In the genomic region with DNA sequence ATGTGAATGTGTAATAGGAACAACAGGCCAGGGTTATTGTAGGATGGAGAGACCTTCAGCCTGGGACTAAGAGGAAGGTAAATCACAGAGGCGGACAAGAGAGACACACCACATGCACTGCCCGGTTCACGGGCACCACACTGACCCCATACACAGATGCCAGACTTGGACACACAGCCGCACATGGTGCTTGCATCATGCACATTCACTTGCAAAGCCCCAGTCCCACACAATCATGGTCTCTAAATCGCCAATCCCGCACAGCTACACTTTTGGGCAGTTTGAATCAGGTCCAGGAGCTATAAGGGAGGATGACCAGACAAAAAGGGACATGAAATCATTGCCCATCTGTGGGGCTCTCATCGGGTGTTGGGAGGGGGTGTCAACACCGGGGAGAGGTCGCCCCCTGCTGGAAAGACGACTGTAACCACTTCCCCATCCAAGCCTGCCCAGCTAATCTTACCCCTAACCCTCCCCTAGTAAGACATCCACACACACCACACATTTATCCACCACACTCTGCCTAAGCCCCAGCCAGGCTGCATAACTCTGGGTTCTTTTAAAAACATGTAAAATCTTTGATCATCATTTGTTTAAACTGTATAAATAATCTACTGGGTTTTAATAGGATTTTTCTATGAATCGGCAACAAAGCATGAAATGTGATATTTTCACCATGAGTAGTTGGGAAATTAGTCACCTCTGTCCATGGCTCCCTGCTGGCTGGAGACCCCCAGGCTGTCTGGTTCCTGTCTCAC, we compare ENCODE assay signal across 9 cellular contexts. TPM values are rescaled to one million over a fixed set of nuclear protein-coding genes. Genes with fewer than 3 reads are reported as not detected.
DNase-seq lines count a peak whose midpoint lies in the region; ATAC-seq, FAIRE-seq and TF ChIP-seq lines count a peak whose summit lies in the region.
"Had no signal": no experiment of that assay in that cellular context is flagged by ENCODE, and none has a peak within 500 bp of the region (broad histone marks: within the 10 kb centered on the region; RNA-seq: fewer than 3 reads in every experiment).

No MANE protein-coding gene starts in this region.

- H3K4me3 ChIP-seq in LNCaP clone FGC (ENCODE audit: low read depth, low read length): no peak overlapping the region
- H3K4me3 ChIP-seq: BLaER1 treated with 17β-estradiol and CSF1 and Interleukin-3, amounts not matched to agents 10 nM and 100 nM had no signal

- TF ChIP-seq CTCF in LNCaP clone FGC (IDR thresholded peaks at IDR 0.05; ENCODE audit: control insufficient read depth, extremely low read depth, insufficient read depth): peak; percentile 55

- FAIRE-seq in TTC549 (lab: Jason Lieb, UNC): peak; percentile 29

- DNase-seq in NCI-H1105 treated with DMSO at 0.1 percent for 48 hours (lab: John Stamatoyannopoulos, UW) (peak; percentile 32), NCI-H1105 (lab: John Stamatoyannopoulos, UW) (no peak), LNCaP clone FGC (ENCODE audit: low read depth) (no peak), myocyte (ENCODE audit: low read depth) (peak; percentile 48)
- peak; percentile 7 for DNase-seq in central memory CD4-positive, alpha-beta T cell

- ATAC-seq in GM18861 (IDR thresholded peaks at IDR 0.05; ENCODE audit: unreplicated experiment) (no peak), HG02840 (IDR thresholded peaks at IDR 0.05; ENCODE audit: low FRiP score, unreplicated experiment) (no peak)

RNA-seq across cellular contexts. Expression of a gene that starts 40.5 kb away (rescaled TPM):
- total RNA-seq in myocyte: 81.5 and 99.4 TPM in 2 replicates
- 17.5 TPM for polyA plus RNA-seq in myocyte (2012)

Comparison
In these comparisons a context has a peak if more than half of its experiments do, and no peak if none do; other contexts are left out.
1. DNase-seq: peak in NCI-H1105 treated with DMSO at 0.1 percent for 48 hours (single experiment), central memory CD4-positive, alpha-beta T cell (single experiment) and myocyte (single experiment); none in NCI-H1105 (single experiment) and LNCaP clone FGC (single experiment).